Comparison of ENCODE assay signal across 9 cellular contexts in genomic region chr12:121514184-121514742, GRCh38.
DNase-seq lines count a peak whose midpoint lies in the region; ATAC-seq and TF ChIP-seq lines count a peak whose summit lies in the region.
"Had no signal": no experiment of that assay in that cellular context is flagged by ENCODE, and none has a peak within 500 bp of the region (broad histone marks: within the 10 kb centered on the region; RNA-seq: fewer than 3 reads in every experiment).

No MANE protein-coding gene starts in this region.

- CTCF ChIA-PET in activated naive CD4-positive, alpha-beta T cell treated with anti-CD3 and anti-CD28 coated beads for 36 hours (lab: Charles Lee), result interaction anchor here (0.6 kb wide), 1 partner anchor 23 kb away, joined by 3 read pairs; no protein-coding TSS in a partner anchor

- no peaks in the 10 kb centered on the region for H3K27me3 Mint-ChIP-seq in activated naive CD4-positive, alpha-beta T cell treated with anti-CD3 and anti-CD28 coated beads for 36 hours (ENCODE audit: low read depth)
- no peaks in the 10 kb centered on the region for H3K27me3 Mint-ChIP-seq in stimulated activated naive CD8-positive, alpha-beta T cell treated with anti-CD3 and anti-CD28 coated beads, Interleukin-15, amount 100 ng/mL, for 72 hours

- peak; percentile 56 for ATAC-seq in HG02678 (IDR thresholded peaks at IDR 0.05; ENCODE audit: unreplicated experiment)
- ATAC-seq in stimulated activated naive CD8-positive, alpha-beta T cell treated with anti-CD3 and anti-CD28 coated beads, Interleukin-15, amount 100 ng/mL, for 72 hours, result peak; percentile 61

- no peak overlapping the region for H3K4me3 Mint-ChIP-seq in activated naive CD4-positive, alpha-beta T cell treated with anti-CD3 and anti-CD28 coated beads for 36 hours
- H3K4me3 Mint-ChIP-seq in stimulated activated naive CD8-positive, alpha-beta T cell treated with anti-CD3 and anti-CD28 coated beads, Interleukin-15, amount 100 ng/mL, for 72 hours, result peak overlapping the region in 1 of 2 donors; percentile 2

- H3K27ac ChIP-seq in VCaP, result 0 out of 2 replicates have a peak overlapping the region, but pooled peaks have one; percentile 0
- H3K27ac ChIP-seq: transverse colon had no signal

- H3K27ac Mint-ChIP-seq in activated naive CD4-positive, alpha-beta T cell treated with anti-CD3 and anti-CD28 coated beads for 36 hours, result peak overlapping the region; percentile 70
- H3K27ac Mint-ChIP-seq in stimulated activated naive CD8-positive, alpha-beta T cell treated with anti-CD3 and anti-CD28 coated beads, Interleukin-15, amount 100 ng/mL, for 72 hours, result peak overlapping the region; percentile 86 to 92

- peaks cover 5% of the 10 kb centered on the region for H3K36me3 Mint-ChIP-seq in activated naive CD4-positive, alpha-beta T cell treated with anti-CD3 and anti-CD28 coated beads for 36 hours (ENCODE audit: low read depth)

- TF ChIP-seq CTCF in VCaP (conservative IDR thresholded peaks at IDR 0.05), result no peak

- DNase-seq in activated naive CD4-positive, alpha-beta T cell treated with anti-CD3 and anti-CD28 coated beads for 36 hours, result no peak
- DNase-seq in activated naive CD4-positive, alpha-beta T cell treated with Interleukin-2 at 50 U/mL for 16 hours, result no peak
- DNase-seq in stimulated activated naive CD8-positive, alpha-beta T cell treated with anti-CD3 and anti-CD28 coated beads, Interleukin-15, amount 100 ng/mL, for 72 hours, result no peak
- DNase-seq in NCI-H345 (lab: John Stamatoyannopoulos, UW) (no peak), cerebellar cortex (ENCODE audit: low spot score) (no peak)
- DNase-seq in activated effector memory CD4-positive, alpha-beta T cell treated with anti-CD3 and anti-CD28 coated beads, Interleukin-2, amount 50 U/mL, for 16 hours, result no peak

- peaks cover 4% of the 10 kb centered on the region for H3K4me1 Mint-ChIP-seq in activated naive CD4-positive, alpha-beta T cell treated with anti-CD3 and anti-CD28 coated beads for 36 hours (ENCODE audit: low read depth)
- peaks cover 20% of the 10 kb centered on the region for H3K4me1 Mint-ChIP-seq in stimulated activated naive CD8-positive, alpha-beta T cell treated with anti-CD3 and anti-CD28 coated beads, Interleukin-15, amount 100 ng/mL, for 72 hours

- no peaks in the 10 kb centered on the region for H3K9me3 Mint-ChIP-seq in activated naive CD4-positive, alpha-beta T cell treated with anti-CD3 and anti-CD28 coated beads for 36 hours
- H3K9me3 Mint-ChIP-seq in stimulated activated naive CD8-positive, alpha-beta T cell treated with anti-CD3 and anti-CD28 coated beads, Interleukin-15, amount 100 ng/mL, for 72 hours, result no peaks in the 10 kb centered on the region

- intact Hi-C loops in activated naive CD4-positive, alpha-beta T cell treated with anti-CD3 and anti-CD28 coated beads for 36 hours (cut with micrococcal nuclease), result no loop called here
